ENCODE assay signal across 12 cellular contexts in genomic region chr3:29144807-29145206, GRCh38.
DNase-seq lines count a peak whose midpoint lies in the region; ATAC-seq, FAIRE-seq and TF ChIP-seq lines count a peak whose summit lies in the region.
"Had no signal": no experiment of that assay in that cellular context is flagged by ENCODE, and none has a peak within 500 bp of the region (broad histone marks: within the 10 kb centered on the region; RNA-seq: fewer than 3 reads in every experiment).

No MANE protein-coding gene starts in this region.

- intact Hi-C loops in Right ventricle myocardium superior (cut with DNase I), result loop anchor here (10.0 kb wide), 2 partner anchors 130 to 620 kb away; no protein-coding TSS in a partner anchor

- no peaks in the 10 kb centered on the region for H3K27me3 Mint-ChIP-seq in brain

- no peaks in the 10 kb centered on the region for H3K27me3 ChIP-seq in right atrium auricular region
- H3K27me3 ChIP-seq: BLaER1 had no signal

- no peak for FAIRE-seq in urothelium cell line (lab: Jason Lieb, UNC)
- FAIRE-seq: colon had no signal

- no peaks in the 10 kb centered on the region for H3K36me3 Mint-ChIP-seq in brain

- peaks cover 0 to 15% of the 10 kb centered on the region in 2 donors for H3K4me1 ChIP-seq in right atrium auricular region

- peaks cover 27% of the 10 kb centered on the region for H3K4me1 Mint-ChIP-seq in brain

- no peak overlapping the region for H3K4me3 ChIP-seq in right atrium auricular region
- H3K4me3 ChIP-seq: BLaER1 had no signal

- no peak overlapping the region for H3K27ac ChIP-seq in right atrium auricular region
- H3K27ac ChIP-seq: BLaER1 had no signal

- no peaks in the 10 kb centered on the region for H3K9me3 Mint-ChIP-seq in brain

- peak overlapping the region in 3 of 5 experiments; percentile 73 to 91 (median 78) for H3K27ac Mint-ChIP-seq in brain

- H3K9me3 ChIP-seq in right atrium auricular region, result no peaks in the 10 kb centered on the region
- H3K9me3 ChIP-seq: BLaER1 had no signal

- DNase-seq in Right ventricle myocardium superior, result peak; percentile 46
- DNase-seq in right atrium auricular region (ENCODE audit: low spot score), result no peak
- peak; percentile 37 for DNase-seq in kidney tubule cell (ENCODE audit: low spot score)
- DNase-seq in urothelium cell line (ENCODE audit: low spot score), result peak; percentile 13
- DNase-seq in activated T-cell treated with anti-CD3 and anti-CD28 coated beads, Interleukin-2, amount 50 U/mL, for 1 hour, result no peak
- DNase-seq: activated CD4-positive, alpha-beta T cell treated with anti-CD3 and anti-CD28 coated beads for 4 hours; NCI-H2029 treated with DMSO at 0.1 percent for 48 hours had no signal

- no peaks in the 10 kb centered on the region for H3K36me3 ChIP-seq in right atrium auricular region
- H3K36me3 ChIP-seq: BLaER1 had no signal

- H3K4me3 Mint-ChIP-seq in brain, result no peak overlapping the region

- ATAC-seq in Right ventricle myocardium superior (ENCODE audit: poor library complexity) (peak; percentile 81), GM19463 (IDR thresholded peaks at IDR 0.05; ENCODE audit: unreplicated experiment) (no peak), GM21717 (IDR thresholded peaks at IDR 0.05; ENCODE audit: unreplicated experiment) (no peak)

- peak in 1 of 2 donors; percentile 61 for TF ChIP-seq CTCF in right atrium auricular region (IDR thresholded peaks at IDR 0.05)
- TF ChIP-seq CTCF in brain (conservative IDR thresholded peaks at IDR 0.05), result peak in 1 of 2 experiments; percentile 35

Comparison
In these comparisons a context has a peak if more than half of its experiments do, and no peak if none do; other contexts are left out.
1. DNase-seq: peak in Right ventricle myocardium superior (single experiment), kidney tubule cell (single experiment) and urothelium cell line (single experiment); none in right atrium auricular region (single experiment) and activated T-cell treated with anti-CD3 and anti-CD28 coated beads, Interleukin-2, amount 50 U/mL, for 1 hour (single experiment).